In genomic region chr10:33027088-33027487, GRCh38 we compare ENCODE assay signal across 21 cellular contexts.
"Had no signal": no experiment of that assay in that cellular context is flagged by ENCODE, and none has a peak within 500 bp of the region (broad histone marks: within the 10 kb centered on the region; RNA-seq: fewer than 3 reads in every experiment).

No MANE protein-coding gene starts in this region.

- H3K9me3 Mint-ChIP-seq: activated CD4-positive, alpha-beta memory T cell treated with anti-CD3 and anti-CD28 coated beads for 36 hours; activated T-helper 1 cell treated with anti-CD3 and anti-CD28 coated beads, Interleukin-12 subunit alpha, Interleukin-12 subunit beta, Interleukin-2, Interleukin-4 antibody, amounts not matched to agents 30 ng/mL and 10 ng/mL and 1 ng/mL, durations not matched to agents 14 hours and 24 hours and 36 hours; endodermal cell; naive thymus-derived CD4-positive, alpha-beta T cell; neural progenitor cell; stimulated activated naive CD8-positive, alpha-beta T cell treated with anti-CD3 and anti-CD28 coated beads, Interleukin-15, Interleukin-2, amounts not matched to agents 100 ng/mL and 50 ng/mL, for 24 hours had no signal

- H3K27ac Mint-ChIP-seq: activated CD4-positive, alpha-beta memory T cell treated with anti-CD3 and anti-CD28 coated beads for 36 hours; activated T-helper 1 cell treated with anti-CD3 and anti-CD28 coated beads, Interleukin-12 subunit alpha, Interleukin-12 subunit beta, Interleukin-2, Interleukin-4 antibody, amounts not matched to agents 30 ng/mL and 10 ng/mL and 1 ng/mL, durations not matched to agents 14 hours and 24 hours and 36 hours; endodermal cell; neural progenitor cell; progenitor cell of endocrine pancreas; stimulated activated naive CD8-positive, alpha-beta T cell treated with anti-CD3 and anti-CD28 coated beads, Interleukin-15, Interleukin-2, amounts not matched to agents 100 ng/mL and 50 ng/mL, for 24 hours had no signal

- H3K27me3 ChIP-seq: adrenal gland, neural progenitor cell, tibial nerve had no signal

- H3K36me3 ChIP-seq: adrenal gland, lower lobe of right lung, neural progenitor cell, tibial nerve had no signal

- H3K4me1 Mint-ChIP-seq: neural progenitor cell had no signal

- H3K4me3 Mint-ChIP-seq: activated CD4-positive, alpha-beta memory T cell treated with anti-CD3 and anti-CD28 coated beads for 36 hours; activated naive CD8-positive, alpha-beta T cell; activated T-helper 1 cell treated with anti-CD3 and anti-CD28 coated beads, Interleukin-12 subunit alpha, Interleukin-12 subunit beta, Interleukin-2, Interleukin-4 antibody, amounts not matched to agents 30 ng/mL and 10 ng/mL and 1 ng/mL, durations not matched to agents 14 hours and 24 hours and 36 hours; endodermal cell; neural progenitor cell; stimulated activated naive CD8-positive, alpha-beta T cell treated with anti-CD3 and anti-CD28 coated beads, Interleukin-15, Interleukin-2, amounts not matched to agents 100 ng/mL and 50 ng/mL, for 24 hours had no signal

- H3K4me3 ChIP-seq: adrenal gland, lower lobe of right lung, neural progenitor cell, tibial nerve had no signal

- H3K9me3 ChIP-seq: adrenal gland, lower lobe of right lung, tibial nerve had no signal

- H3K27ac ChIP-seq: lower lobe of right lung, neural progenitor cell, tibial nerve had no signal

- DNase-seq: activated CD4-positive, alpha-beta memory T cell treated with anti-CD3 and anti-CD28 coated beads for 36 hours; activated CD4-positive, alpha-beta T cell treated with anti-CD3 and anti-CD28 coated beads for 48 hours; activated gamma-delta T cell treated with Interleukin-2 at 50 U/mL for 16 hours; adrenal gland; cerebellar nuclear complex; cortex of kidney; endodermal cell; foreskin fibroblast; lower lobe of right lung; naive thymus-derived CD4-positive, alpha-beta T cell; stimulated activated CD4-positive, alpha-beta T cell treated with anti-CD3 and anti-CD28 coated beads, Interleukin-12 subunit alpha, Interleukin-12 subunit beta, amount 100 ng/mL, for 4 hours; stimulated activated CD4-positive, alpha-beta T cell treated with anti-CD3 and anti-CD28 coated beads, Interleukin-4, amount 100 ng/mL, for 4 hours; substantia nigra; SW 1271 had no signal

- H3K4me1 ChIP-seq: lower lobe of right lung, neural progenitor cell had no signal

- H3K27me3 Mint-ChIP-seq: activated CD4-positive, alpha-beta memory T cell treated with anti-CD3 and anti-CD28 coated beads for 36 hours; activated naive CD8-positive, alpha-beta T cell; stimulated activated naive CD8-positive, alpha-beta T cell treated with anti-CD3 and anti-CD28 coated beads, Interleukin-15, Interleukin-2, amounts not matched to agents 100 ng/mL and 50 ng/mL, for 24 hours had no signal

- H3K36me3 Mint-ChIP-seq: activated naive CD8-positive, alpha-beta T cell; neural progenitor cell had no signal

- ATAC-seq: left lobe of liver; lower lobe of right lung; naive thymus-derived CD4-positive, alpha-beta T cell had no signal
